In genomic region chr5:132020568-132021339, GRCh38 we compare ENCODE assay signal across 11 cellular contexts. TPM values are rescaled to one million over a fixed set of nuclear protein-coding genes. Genes with fewer than 3 reads are reported as not detected.
DNase-seq lines count a peak whose midpoint lies in the region; ATAC-seq and TF ChIP-seq lines count a peak whose summit lies in the region.
"Had no signal": no experiment of that assay in that cellular context is flagged by ENCODE, and none has a peak within 500 bp of the region (broad histone marks: within the 10 kb centered on the region; RNA-seq: fewer than 3 reads in every experiment).

No MANE protein-coding gene starts in this region.

- no peak for TF ChIP-seq POLR2A in breast epithelium (IDR thresholded peaks at IDR 0.05)

- H3K9me3 ChIP-seq in mammary epithelial cell (replicated peaks; ENCODE audit: insufficient read depth, low read length) (no peaks in the 10 kb centered on the region), breast epithelium (no peaks in the 10 kb centered on the region)
- H3K9me3 ChIP-seq: BE2C had no signal

- WGBS in mammary epithelial cell (ENCODE audit: low coverage, missing lambda C conversion rate) = 31% methylated on average over 6 of the region's 6 CpGs

- H3K9ac ChIP-seq in mammary epithelial cell (ENCODE audit: insufficient read depth, low read length) = no peak overlapping the region

- in situ Hi-C loops in mammary epithelial cell (cut with MboI; ENCODE audit: low sequenced_read_pairs in 2 of 2) = loop anchor here in 1 of 2 donors (25.0 kb wide), 1 partner anchor 208 kb away; no protein-coding TSS in a partner anchor

- H3K79me2 ChIP-seq in mammary epithelial cell (ENCODE audit: insufficient read depth, low read length) = no peaks in the 10 kb centered on the region

- no peaks in the 10 kb centered on the region for H3K4me1 ChIP-seq in mammary epithelial cell (ENCODE audit: insufficient read depth, low read length)
- H3K4me1 ChIP-seq in breast epithelium = no peaks in the 10 kb centered on the region
- H3K4me1 ChIP-seq: BE2C had no signal

- no peak overlapping the region for H3K4me2 ChIP-seq in mammary epithelial cell (ENCODE audit: insufficient read depth, low read depth, low read length)

- DNase-seq in mammary epithelial cell = peak; percentile 72
- no peak for DNase-seq in breast epithelium (ENCODE audit: low spot score in 2 of 2)
- DNase-seq in activated CD4-positive, CD25-positive, alpha-beta regulatory T cell treated with anti-CD3 and anti-CD28 coated beads, Interleukin-2, amount 50 U/mL, for 72 hours = peak; percentile 34
- no peak for DNase-seq in NCI-H748 (lab: John Stamatoyannopoulos, UW; ENCODE audit: unreplicated experiment)
- no peak for DNase-seq in SIG-M5 (lab: John Stamatoyannopoulos, UW)
- no peak for DNase-seq in DMS114 treated with DMSO at 0.1 percent for 48 hours (lab: John Stamatoyannopoulos, UW; ENCODE audit: unreplicated experiment)
- no peak for DNase-seq in NCI-H1092 treated with DMSO at 0.1 percent for 48 hours (lab: John Stamatoyannopoulos, UW)
- DNase-seq: BE2C, caudate nucleus, SW 1271 had no signal

- TF ChIP-seq CTCF in mammary epithelial cell (conservative IDR thresholded peaks at IDR 0.05 in 1 of 2, IDR thresholded peaks at IDR 0.05 in 1 of 2; ENCODE audit: extremely low read depth in 1 of 2, insufficient read depth in 1 of 2, low read depth in 1 of 2, low read length in 2 of 2) (no peak), breast epithelium (IDR thresholded peaks at IDR 0.05) (no peak)

- CTCF ChIA-PET in mammary epithelial cell (lab: Charles Lee; ENCODE audit: low non-redundant PET) = no interaction called here

- BruUV-seq in mammary epithelial cell (replicated peaks; lab: Mats Ljungman, UMichigan) = no TSS peak

- intact Hi-C loops in mammary epithelial cell (cut with micrococcal nuclease) = no loop called here
- intact Hi-C loops in breast epithelium (cut with DNase I; ENCODE audit: low total_unique reads) = no loop called here

- H3K4me3 ChIP-seq in mammary epithelial cell (replicated peaks in 1 of 3; ENCODE audit: insufficient read depth in 1 of 3, low read depth in 2 of 3, low read length in 3 of 3) = no peak overlapping the region
- no peak overlapping the region for H3K4me3 ChIP-seq in breast epithelium

- H4K20me1 ChIP-seq in mammary epithelial cell (ENCODE audit: insufficient read depth, low read length) = no peaks in the 10 kb centered on the region

- H3K27ac ChIP-seq in mammary epithelial cell (ENCODE audit: insufficient read depth, low read depth, low read length) = no peak overlapping the region
- H3K27ac ChIP-seq in breast epithelium = no peak overlapping the region

- H3K36me3 ChIP-seq in mammary epithelial cell (ENCODE audit: insufficient read depth, low read length) = no peaks in the 10 kb centered on the region
- no peaks in the 10 kb centered on the region for H3K36me3 ChIP-seq in breast epithelium
- H3K36me3 ChIP-seq: BE2C had no signal

- H2AFZ ChIP-seq in mammary epithelial cell (ENCODE audit: low read depth, low read length) = peak overlapping the region; percentile 29

- H3K27me3 ChIP-seq in mammary epithelial cell (ENCODE audit: insufficient read depth, low read length) (no peaks in the 10 kb centered on the region), breast epithelium (peaks cover 0 to 12% of the 10 kb centered on the region in 2 donors)
- H3K27me3 ChIP-seq: BE2C had no signal

- ATAC-seq in HG03135 (IDR thresholded peaks at IDR 0.05; ENCODE audit: unreplicated experiment) = peak; percentile 11

- dilution Hi-C loops in mammary epithelial cell (cut with HindIII; ENCODE audit: low sequenced_read_pairs) = no loop called here

RNA-seq across cellular contexts. Expression of gene ACSL6, which starts 9.3 kb away (rescaled TPM):
- total RNA-seq in mammary epithelial cell = under 1 TPM in 1 of 2 donors, not detected in 1; 0.33 TPM
- polyA plus RNA-seq in mammary epithelial cell = 0.10 TPM
- not detected for polyA minus RNA-seq in mammary epithelial cell
- 1 to 10 TPM in 1 of 3 donors, under 1 TPM in 2; 0.32 to 1.8 (median 0.33) TPM for total RNA-seq in breast epithelium

RNA-seq across cellular contexts. Expression of gene IL3, which starts 39.7 kb away (rescaled TPM):
- not detected for total RNA-seq in mammary epithelial cell
- polyA plus RNA-seq in mammary epithelial cell = not detected
- not detected for polyA minus RNA-seq in mammary epithelial cell
- total RNA-seq in breast epithelium = not detected

RNA-seq across cellular contexts. Expression of gene CSF2, which starts 52.8 kb away (rescaled TPM):
- total RNA-seq in mammary epithelial cell (10 to 100 TPM in 1 of 2 donors, not detected in 1; 12.8 TPM), breast epithelium (not detected)
- 7.2 TPM for polyA plus RNA-seq in mammary epithelial cell
- polyA minus RNA-seq in mammary epithelial cell = 3.0 TPM

Comparison
In these comparisons a context has a peak if more than half of its experiments do, and no peak if none do; other contexts are left out.
1. DNase-seq: peak in mammary epithelial cell (single experiment) and activated CD4-positive, CD25-positive, alpha-beta regulatory T cell treated with anti-CD3 and anti-CD28 coated beads, Interleukin-2, amount 50 U/mL, for 72 hours (single experiment); none in breast epithelium (0 of 2), NCI-H748 (single experiment), SIG-M5 (single experiment), DMS114 treated with DMSO at 0.1 percent for 48 hours (single experiment) and NCI-H1092 treated with DMSO at 0.1 percent for 48 hours (single experiment).